In genomic region chr2:176675557-176676256, GRCh38 we compare ENCODE assay signal across 20 cellular contexts.
A peak's percentile ranks its signal among the peaks of the same experiment; 100 is the strongest.
DNase-seq lines count a peak whose midpoint lies in the region; ATAC-seq and TF ChIP-seq lines count a peak whose summit lies in the region.
"Had no signal": no experiment of that assay in that cellular context is flagged by ENCODE, and none has a peak within 500 bp of the region (broad histone marks: within the 10 kb centered on the region; RNA-seq: fewer than 3 reads in every experiment).

No MANE protein-coding gene starts in this region.

- H3K14ac ChIP-seq in trophoblast cell (ENCODE audit: low read length), result no peak overlapping the region

- no peak overlapping the region for H2AK5ac ChIP-seq in trophoblast cell (ENCODE audit: low read length)

- H3K4me2 ChIP-seq in trophoblast cell (ENCODE audit: low read length), result peak overlapping the region; percentile 44

- TF ChIP-seq POLR2A in GM18505 (IDR thresholded peaks at IDR 0.05; ENCODE audit: borderline replicate concordance, extremely low read depth, insufficient read depth, insufficient read length), result no peak

- whole genome bisulfite sequencing in trophoblast cell (ENCODE audit: extremely low coverage, insufficient coverage, insufficient read length), result no CpG with 5 or more reads among the region's 9 CpGs

- DNase-seq in NCI-H526 (lab: John Stamatoyannopoulos, UW) (peak; percentile 13 to 48), NCI-H526 treated with DMSO at 0.1 percent for 48 hours (lab: John Stamatoyannopoulos, UW) (no peak), NCI-H146 (lab: John Stamatoyannopoulos, UW) (peak; percentile 93), SW480 (ENCODE audit: low spot score) (peak; percentile 71), trophoblast cell (peak in 1 of 2 donors; percentile 10), activated gamma-delta T cell (lab: John Stamatoyannopoulos, UW) (no peak), NCI-H1436 treated with DMSO at 0.1 percent for 48 hours (lab: John Stamatoyannopoulos, UW) (no peak)
- DNase-seq: activated naive CD8-positive, alpha-beta T cell treated with anti-CD3 and anti-CD28 coated beads, Interleukin-2, amount 50 U/mL, for 24 hours; CD4-positive, alpha-beta T cell; DND-41; erythroblast; MM.1S; NCI-H446; occipital lobe; right lobe of liver; stimulated activated naive CD4-positive, alpha-beta T cell; T1000; tibial artery had no signal

- H2AFZ ChIP-seq in trophoblast cell (ENCODE audit: insufficient read depth, low read length, poor library complexity), result no peak overlapping the region

- no peak overlapping the region for H2BK12ac ChIP-seq in trophoblast cell (ENCODE audit: low read length)

- no peak overlapping the region for H3K18ac ChIP-seq in trophoblast cell (ENCODE audit: low read length)

- peak overlapping the region; percentile 8 for H4K91ac ChIP-seq in trophoblast cell (ENCODE audit: low read depth, low read length)

- peaks cover 16% of the 10 kb centered on the region for H3K79me1 ChIP-seq in trophoblast cell (ENCODE audit: low read length)

- peaks cover 7 to 10% of the 10 kb centered on the region in 2 experiments for H3K4me1 ChIP-seq in trophoblast cell (ENCODE audit: control insufficient read depth in 1 of 2, insufficient read depth in 2 of 2, low read length in 2 of 2)
- H3K4me1 ChIP-seq: gastroesophageal sphincter, right lobe of liver had no signal

- H3K9me3 ChIP-seq in trophoblast cell (ENCODE audit: insufficient read depth, low read depth, low read length), result no peaks in the 10 kb centered on the region
- H3K9me3 ChIP-seq: gastroesophageal sphincter, right lobe of liver, tibial artery had no signal

- peak overlapping the region; percentile 16 for H2BK120ac ChIP-seq in trophoblast cell (ENCODE audit: insufficient read depth, low read length, poor library complexity)

- no peak overlapping the region for H3K4ac ChIP-seq in trophoblast cell (ENCODE audit: low read depth, low read length)

- H4K8ac ChIP-seq in trophoblast cell (ENCODE audit: low read depth, low read length), result no peak overlapping the region

- no peaks in the 10 kb centered on the region for H3K27me3 ChIP-seq in trophoblast cell (ENCODE audit: insufficient read depth, low read length)
- H3K27me3 ChIP-seq: gastroesophageal sphincter, right lobe of liver, tibial artery had no signal

- no peak overlapping the region for H3K9ac ChIP-seq in trophoblast cell (ENCODE audit: low read length)

- H4K12ac ChIP-seq in trophoblast cell (ENCODE audit: low read depth, low read length), result no peak overlapping the region

- peak overlapping the region; percentile 2 for H2BK5ac ChIP-seq in trophoblast cell (ENCODE audit: low read depth, low read length, poor library complexity)

- no peaks in the 10 kb centered on the region for H3K36me3 ChIP-seq in trophoblast cell (ENCODE audit: control insufficient read depth in 1 of 2, insufficient read depth in 2 of 2, low read length in 2 of 2)
- H3K36me3 ChIP-seq: gastroesophageal sphincter, right lobe of liver, tibial artery had no signal

- no peak overlapping the region for H3K4me3 ChIP-seq in trophoblast cell (ENCODE audit: low read depth, low read length)
- H3K4me3 ChIP-seq: gastroesophageal sphincter, right lobe of liver, tibial artery had no signal

- no peak for ATAC-seq in GM18505 (IDR thresholded peaks at IDR 0.05; ENCODE audit: unreplicated experiment)
- ATAC-seq: activated naive CD8-positive, alpha-beta T cell treated with anti-CD3 and anti-CD28 coated beads, Interleukin-2, amount 50 U/mL, for 24 hours; gastroesophageal sphincter had no signal

- H3K79me2 ChIP-seq in trophoblast cell (ENCODE audit: control insufficient read depth, insufficient read depth, low read length, poor library complexity), result peaks cover 2% of the 10 kb centered on the region

- peak overlapping the region; percentile 60 for H3K27ac ChIP-seq in trophoblast cell (ENCODE audit: low read depth, low read length)
- H3K27ac ChIP-seq: gastroesophageal sphincter, right lobe of liver, tibial artery had no signal

- no peak overlapping the region for H3K23ac ChIP-seq in trophoblast cell (ENCODE audit: low read length)

Comparison
In these comparisons a context has a peak if more than half of its experiments do, and no peak if none do; other contexts are left out.
1. DNase-seq: peak in NCI-H526 (2 of 2), NCI-H146 (single experiment) and SW480 (single experiment); none in NCI-H526 treated with DMSO at 0.1 percent for 48 hours (single experiment), activated gamma-delta T cell (single experiment) and NCI-H1436 treated with DMSO at 0.1 percent for 48 hours (single experiment).